In the genomic region with DNA sequence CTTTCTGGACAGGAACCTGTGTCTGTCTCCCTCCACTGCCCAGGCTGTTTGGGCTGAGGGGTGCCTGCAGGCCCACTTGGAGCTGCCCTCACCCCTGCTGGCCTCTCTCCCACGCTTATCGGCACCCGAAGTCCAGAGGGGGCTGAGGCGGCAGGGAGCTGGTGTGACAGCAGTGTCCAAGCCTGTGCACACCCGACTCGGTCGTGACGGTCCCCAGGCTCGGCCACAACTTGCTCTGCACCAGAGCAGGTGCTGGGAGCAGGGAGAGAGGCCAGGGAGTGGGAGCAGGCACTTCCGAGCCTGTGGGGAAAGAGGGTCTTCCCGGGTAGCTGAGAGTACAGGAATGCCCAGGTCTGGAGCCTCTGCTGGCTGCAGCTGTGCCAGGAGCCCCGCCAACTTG, we compare ENCODE assay signal across 34 cellular contexts.
"Had no signal": no experiment of that assay in that cellular context is flagged by ENCODE, and none has a peak within 500 bp of the region (broad histone marks: within the 10 kb centered on the region; RNA-seq: fewer than 3 reads in every experiment).

No MANE protein-coding gene starts in this region.

- H3K27me3 ChIP-seq: MG63 had no signal

- H3K4me3 ChIP-seq: MG63 had no signal

- DNase-seq: Karpas-422, Kasumi-1, MG63, MM.1S, MV-4-11, NCI-H1048, NCI-H1092, NCI-H1092 treated with DMSO at 0.1 percent for 48 hours, NCI-H1105, NCI-H1105 treated with DMSO at 0.1 percent for 48 hours, NCI-H1417, NCI-H1417 treated with DMSO at 0.1 percent for 48 hours, NCI-H1436, NCI-H1436 treated with DMSO at 0.1 percent for 48 hours, NCI-H146, NCI-H1694, NCI-H1694 treated with DMSO at 0.1 percent for 48 hours, NCI-H187, NCI-H187 treated with DMSO at 0.1 percent for 48 hours, NCI-H1930, NCI-H2029, NCI-H2029 treated with DMSO at 0.1 percent for 48 hours, NCI-H2081, NCI-H2081 treated with DMSO at 0.1 percent for 48 hours, NCI-H2107, NCI-H2171, NCI-H2171 treated with DMSO at 0.1 percent for 48 hours, NCI-H2227 treated with DMSO at 0.1 percent for 48 hours, NCI-H226, NCI-H345, NCI-H446, NCI-H446 treated with DMSO at 0.1 percent for 48 hours, NCI-H510A, NCI-H510A treated with DMSO at 0.1 percent for 48 hours had no signal

- H3K9me3 ChIP-seq: MG63 had no signal

- H3K36me3 ChIP-seq: MG63 had no signal
